ENCODE assay signal across 8 cellular contexts in genomic region chr2:240586198-240586918, GRCh38. TPM values are rescaled to one million over a fixed set of nuclear protein-coding genes. Genes with fewer than 3 reads are reported as not detected.
A peak's percentile ranks its signal among the peaks of the same experiment; 100 is the strongest.
DNase-seq lines count a peak whose midpoint lies in the region; ATAC-seq and TF ChIP-seq lines count a peak whose summit lies in the region.

Gene CAPN10 (plus strand): TSS chr2:240586734. CDS start chr2:240586912, 178 bp downstream.

- H3K36me3 ChIP-seq in thymus (ENCODE audit: control insufficient read depth, insufficient read depth): peaks cover 22% of the 10 kb centered on the region

- peaks cover 6 to 8% of the 10 kb centered on the region in 2 donors for H3K36me3 Mint-ChIP-seq in activated naive CD4-positive, alpha-beta T cell treated with anti-CD3 and anti-CD28 coated beads, Interleukin-2, amount 50 U/mL, for 72 hours
- H3K36me3 Mint-ChIP-seq in glutamatergic neuron (ENCODE audit: unreplicated experiment) (peaks cover 14% of the 10 kb centered on the region), osteocyte (ENCODE audit: unreplicated experiment) (peaks cover 5% of the 10 kb centered on the region)

- no peaks in the 10 kb centered on the region for H3K9me3 Mint-ChIP-seq in activated naive CD4-positive, alpha-beta T cell treated with anti-CD3 and anti-CD28 coated beads, Interleukin-2, amount 50 U/mL, for 72 hours
- H3K9me3 Mint-ChIP-seq in glutamatergic neuron (ENCODE audit: unreplicated experiment) (peaks cover 36% of the 10 kb centered on the region), osteocyte (ENCODE audit: unreplicated experiment) (peaks cover 3% of the 10 kb centered on the region)

- H3K4me3 ChIP-seq in GM08714 (ENCODE audit: low read length) (peak within 1 kb of the TSS; percentile 85), thymus (ENCODE audit: low read length) (peak within 1 kb of the TSS; percentile 82)

- peaks cover 28% of the 10 kb centered on the region for H3K4me1 Mint-ChIP-seq in glutamatergic neuron (ENCODE audit: low read depth, unreplicated experiment)
- H3K4me1 Mint-ChIP-seq in osteocyte (ENCODE audit: unreplicated experiment): peaks cover 34% of the 10 kb centered on the region

- H3K4me1 ChIP-seq in thymus (ENCODE audit: control insufficient read depth, insufficient read depth, low read length): peaks cover 29% of the 10 kb centered on the region

- H3K27me3 ChIP-seq in thymus (ENCODE audit: control insufficient read depth, insufficient read depth): no peaks in the 10 kb centered on the region

- peak; percentile 60 for ATAC-seq in HG02610 (IDR thresholded peaks at IDR 0.05; ENCODE audit: unreplicated experiment)
- ATAC-seq in activated naive CD4-positive, alpha-beta T cell treated with anti-CD3 and anti-CD28 coated beads, Interleukin-2, amount 50 U/mL, for 72 hours: peak; percentile 91 to 93

- no peak for TF ChIP-seq CTCF in glutamatergic neuron (IDR thresholded peaks at IDR 0.05; ENCODE audit: partially characterized antibody, unreplicated experiment)
- TF ChIP-seq CTCF in osteocyte (IDR thresholded peaks at IDR 0.05): no peak

- peaks cover 13% of the 10 kb centered on the region for H3K27me3 Mint-ChIP-seq in glutamatergic neuron (ENCODE audit: unreplicated experiment)
- no peaks in the 10 kb centered on the region for H3K27me3 Mint-ChIP-seq in osteocyte (ENCODE audit: unreplicated experiment)

- peak; percentile 90 for DNase-seq in NCI-H1092 treated with DMSO at 0.1 percent for 48 hours (lab: John Stamatoyannopoulos, UW)
- peak; percentile 90 for DNase-seq in SKM-1 (lab: John Stamatoyannopoulos, UW; ENCODE audit: unreplicated experiment)
- DNase-seq in activated naive CD4-positive, alpha-beta T cell treated with anti-CD3 and anti-CD28 coated beads, Interleukin-2, amount 50 U/mL, for 72 hours (ENCODE audit: low spot score in 2 of 2): peak; percentile 95 to 98
- peak; percentile 98 for DNase-seq in glutamatergic neuron
- DNase-seq in osteocyte (ENCODE audit: extremely low spot score, unreplicated experiment): peak; percentile 99

- peak within 1 kb of the TSS; percentile 92 for H3K27ac ChIP-seq in thymus (ENCODE audit: low read depth)

- H3K27ac Mint-ChIP-seq in activated naive CD4-positive, alpha-beta T cell treated with anti-CD3 and anti-CD28 coated beads, Interleukin-2, amount 50 U/mL, for 72 hours: peak within 1 kb of the TSS; percentile 96 to 97
- H3K27ac Mint-ChIP-seq in glutamatergic neuron (ENCODE audit: unreplicated experiment) (peak within 1 kb of the TSS; percentile 97), osteocyte (ENCODE audit: unreplicated experiment) (peak within 1 kb of the TSS; percentile 89)

- no peaks in the 10 kb centered on the region for H3K9me3 ChIP-seq in thymus (ENCODE audit: control insufficient read depth)

- WGBS in thymus: under 1% methylated on average over 88 of the region's 88 CpGs

- H3K4me3 Mint-ChIP-seq in glutamatergic neuron (ENCODE audit: unreplicated experiment) (peak within 1 kb of the TSS; percentile 96), osteocyte (ENCODE audit: unreplicated experiment) (peak within 1 kb of the TSS; percentile 95)

RNA-seq across cellular contexts. Expression of gene CAPN10, which starts in this region (rescaled TPM):
- total RNA-seq in activated naive CD4-positive, alpha-beta T cell treated with anti-CD3 and anti-CD28 coated beads, Interleukin-2, amount 50 U/mL, for 72 hours: 10 to 100 TPM; 28.9 to 39.0 TPM
- total RNA-seq in glutamatergic neuron (ENCODE audit: unreplicated experiment) (67.1 TPM), osteocyte (37.7 and 40.3 TPM in 2 replicates)
- polyA plus RNA-seq in thymus: 67.0 TPM

Comparison
In these comparisons a context has a peak if more than half of its experiments do, and no peak if none do; other contexts are left out.
1. Peak in every context shown above with its lines: DNase-seq, ATAC-seq, H3K4me3 ChIP-seq and H3K27ac ChIP-seq.